24 cellular contexts compared by ENCODE assay signal in genomic region chr6:41476407-41476806, GRCh38.
"Had no signal": no experiment of that assay in that cellular context is flagged by ENCODE, and none has a peak within 500 bp of the region (broad histone marks: within the 10 kb centered on the region; RNA-seq: fewer than 3 reads in every experiment).

No MANE protein-coding gene starts in this region.

- DNase-seq: islet precursor cell; kidney glomerular epithelial cell; left cardiac atrium; left lung; lower lobe of right lung; mesenchymal stem cell; naive thymus-derived CD8-positive, alpha-beta T cell; nephron progenitor cell; ovary; stimulated activated CD4-positive, alpha-beta T cell treated with anti-CD3 and anti-CD28 coated beads, Interleukin-12 subunit alpha, Interleukin-12 subunit beta, amount 100 ng/mL, for 4 hours; stimulated activated CD4-positive, alpha-beta T cell treated with anti-CD3 and anti-CD28 coated beads, Interleukin-15, amount 100 ng/mL, for 24 hours; stimulated activated CD4-positive, alpha-beta T cell treated with anti-CD3 and anti-CD28 coated beads, Interleukin-2, amount 100 ng/mL, for 24 hours; stimulated activated CD4-positive, alpha-beta T cell treated with anti-CD3 and anti-CD28 coated beads, Interleukin-4, amount 100 ng/mL, for 1 hour; stimulated activated naive B cell treated with anti-CD40 and anti-IgM and Interleukin-4, amounts not matched to agents 10 μg/mL and 1 μg/mL and 100 μg/mL, for 72 hours; stimulated activated naive CD8-positive, alpha-beta T cell treated with anti-CD3 and anti-CD28 coated beads, Interleukin-15, Interleukin-2, amounts not matched to agents 100 U/mL and 50 U/mL, for 24 hours; stomach; testis; thyroid gland; transverse colon; upper lobe of left lung had no signal

- H3K27me3 Mint-ChIP-seq: progenitor cell of endocrine pancreas had no signal

- H3K4me3 Mint-ChIP-seq: naive thymus-derived CD8-positive, alpha-beta T cell; nephron progenitor cell; stimulated activated naive B cell treated with anti-CD40 and anti-IgM and Interleukin-4, amounts not matched to agents 10 μg/mL and 1 μg/mL and 100 μg/mL, for 72 hours had no signal

- H3K4me1 ChIP-seq: left lung, lower lobe of right lung, right atrium auricular region, testis, thyroid gland, transverse colon, upper lobe of left lung had no signal

- H3K9me3 ChIP-seq: left lung, lower lobe of right lung, ovary, right atrium auricular region, stomach, testis, thyroid gland, transverse colon, upper lobe of left lung had no signal

- H3K27me3 ChIP-seq: hepatocyte, ovary, right atrium auricular region, testis, thyroid gland, upper lobe of left lung had no signal

- H3K36me3 ChIP-seq: left lung, lower lobe of right lung, ovary, right atrium auricular region, stomach, thyroid gland, transverse colon, upper lobe of left lung had no signal

- H3K36me3 Mint-ChIP-seq: naive thymus-derived CD8-positive, alpha-beta T cell; stimulated activated naive B cell treated with anti-CD40 and anti-IgM and Interleukin-4, amounts not matched to agents 10 μg/mL and 1 μg/mL and 100 μg/mL, for 72 hours had no signal

- H2AFZ ChIP-seq: hepatocyte had no signal

- H3K4me3 ChIP-seq: hepatocyte, left lung, lower lobe of right lung, ovary, right atrium auricular region, skin epidermis, stomach, testis, thyroid gland, transverse colon, upper lobe of left lung had no signal

- H3K27ac ChIP-seq: hepatocyte, left lung, lower lobe of right lung, ovary, right atrium auricular region, skin epidermis, stomach, testis, thyroid gland, transverse colon, upper lobe of left lung had no signal

- H3K4me2 ChIP-seq: hepatocyte had no signal

- H3K9me3 Mint-ChIP-seq: stimulated activated naive B cell treated with anti-CD40 and anti-IgM and Interleukin-4, amounts not matched to agents 10 μg/mL and 1 μg/mL and 100 μg/mL, for 72 hours had no signal

- H3K27ac Mint-ChIP-seq: nephron progenitor cell; progenitor cell of endocrine pancreas; stimulated activated naive B cell treated with anti-CD40 and anti-IgM and Interleukin-4, amounts not matched to agents 10 μg/mL and 1 μg/mL and 100 μg/mL, for 72 hours had no signal

- H3K79me2 ChIP-seq: hepatocyte had no signal
